Comparison of ENCODE assay signal across 12 cellular contexts in the genomic region with DNA sequence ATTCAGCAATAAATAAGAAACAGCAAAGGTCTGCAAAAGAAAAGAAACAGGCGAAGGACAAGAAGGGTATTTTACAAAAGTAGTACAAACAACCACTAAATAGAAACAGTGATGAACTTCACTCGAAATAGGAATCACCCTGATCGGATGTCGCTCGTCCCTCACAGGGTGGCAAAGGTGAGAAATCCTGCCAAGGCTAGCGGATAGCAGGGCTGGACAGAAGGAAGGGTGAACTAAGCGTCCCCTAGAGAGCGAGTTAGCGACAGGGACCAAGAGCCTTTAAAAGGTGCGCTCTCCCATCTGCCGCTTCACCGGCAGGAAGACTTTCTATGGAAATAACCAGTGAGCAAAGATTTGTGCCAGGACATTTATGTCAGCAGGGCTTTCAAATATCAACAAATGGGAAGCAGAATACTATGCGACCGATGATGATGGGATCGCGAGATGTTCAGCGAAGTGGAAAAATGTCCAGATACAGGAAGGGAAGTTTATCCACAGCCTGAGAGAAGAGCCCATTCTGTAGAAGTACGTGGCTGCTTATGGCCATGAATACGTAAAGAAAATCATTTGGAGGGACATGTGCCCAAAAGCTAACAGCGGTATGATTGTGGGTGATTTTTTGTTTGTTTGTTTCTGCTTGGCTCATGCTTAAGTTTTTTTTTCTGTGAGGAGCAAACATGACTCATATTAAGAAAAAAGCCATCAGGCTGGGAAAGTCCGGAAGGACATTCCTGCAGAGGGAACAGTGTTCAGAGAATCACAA. TPM values are rescaled to one million over a fixed set of nuclear protein-coding genes. Genes with fewer than 3 reads are reported as not detected.
DNase-seq lines count a peak whose midpoint lies in the region; ATAC-seq and TF ChIP-seq lines count a peak whose summit lies in the region.
"Had no signal": no experiment of that assay in that cellular context is flagged by ENCODE, and none has a peak within 500 bp of the region (broad histone marks: within the 10 kb centered on the region; RNA-seq: fewer than 3 reads in every experiment).

No MANE protein-coding gene starts in this region.

- CTCF ChIA-PET in GM10248 (lab: Yijun Ruan, JAX) = interaction anchor here (2.5 kb wide), 1 partner anchor 16 kb away, joined by 15 read pairs; no protein-coding TSS in a partner anchor

- TF ChIP-seq CTCF in BE2C (IDR thresholded peaks at IDR 0.05; ENCODE audit: low read depth, low read length) (no peak), GM10248 (IDR thresholded peaks at IDR 0.05; ENCODE audit: control extremely low read depth, extremely low read depth, low read depth, missing control alignments) (no peak)

- no peaks in the 10 kb centered on the region for H3K27me3 Mint-ChIP-seq in effector memory CD8-positive, alpha-beta T cell

- no peak for ATAC-seq in effector memory CD8-positive, alpha-beta T cell (replicated peaks)
- ATAC-seq: stimulated activated naive CD8-positive, alpha-beta T cell treated with anti-CD3 and anti-CD28 coated beads, Interleukin-15, Interleukin-2, amounts not matched to agents 100 U/mL and 50 U/mL, for 24 hours had no signal

- no peak overlapping the region for H3K4me3 Mint-ChIP-seq in effector memory CD8-positive, alpha-beta T cell

- peak overlapping the region; percentile 15 to 33 for H3K27ac Mint-ChIP-seq in effector memory CD8-positive, alpha-beta T cell

- no peaks in the 10 kb centered on the region for H3K9me3 ChIP-seq in BE2C

- peaks cover 14 to 28% of the 10 kb centered on the region in 2 donors for H3K4me1 Mint-ChIP-seq in effector memory CD8-positive, alpha-beta T cell (ENCODE audit: low read depth in 2 of 2)

- peaks cover 84% of the 10 kb centered on the region for H3K36me3 ChIP-seq in BE2C

- POLR2A ChIA-PET in GM10248 (lab: Yijun Ruan, JAX) = interaction anchor here (0.6 kb wide), 1 partner anchor 207 kb away, joined by 4 read pairs; no protein-coding TSS in a partner anchor

- H3K4me1 ChIP-seq in BE2C = no peaks in the 10 kb centered on the region

- H3K4me3 ChIP-seq in BE2C (ENCODE audit: low read depth, low read length) = no peak overlapping the region

- H3K27me3 ChIP-seq in BE2C = no peaks in the 10 kb centered on the region

- no peaks in the 10 kb centered on the region for H3K9me3 Mint-ChIP-seq in effector memory CD8-positive, alpha-beta T cell

- DNase-seq in AG08396 (ENCODE audit: low spot score) = peak; percentile 67
- DNase-seq in NCI-H460 (ENCODE audit: extremely low read depth, low read depth) = peak; percentile 23
- no peak for DNase-seq in effector memory CD8-positive, alpha-beta T cell
- DNase-seq in non-pigmented ciliary epithelial cell (ENCODE audit: low read depth) = peak; percentile 37
- DNase-seq in BE2C = no peak
- DNase-seq in activated effector memory CD4-positive, alpha-beta T cell treated with anti-CD3 and anti-CD28 coated beads, Interleukin-2, amount 50 U/mL, for 16 hours = no peak
- DNase-seq in GM10248 (ENCODE audit: extremely low spot score) = no peak
- no peak for DNase-seq in globus pallidus (ENCODE audit: low spot score)
- DNase-seq: activated T-cell treated with anti-CD3 and anti-CD28 coated beads, Interleukin-2, amount 50 U/mL, for 1 hour; NCI-H524; small intestine; stimulated activated naive CD8-positive, alpha-beta T cell treated with anti-CD3 and anti-CD28 coated beads, Interleukin-15, Interleukin-2, amounts not matched to agents 100 U/mL and 50 U/mL, for 24 hours had no signal

- peaks cover 39% of the 10 kb centered on the region for H3K36me3 Mint-ChIP-seq in effector memory CD8-positive, alpha-beta T cell (ENCODE audit: insufficient read depth)

RNA-seq across cellular contexts. Expression of a gene that starts 18.9 kb away (rescaled TPM):
- 24.9 and 29.3 TPM in 2 replicates for total RNA-seq in NCI-H460 (2014; rRNA removed; shearing (Covaris generic))
- 30.0 and 31.7 TPM in 2 replicates for polyA plus RNA-seq in NCI-H460 (2014; cell fraction: nucleus; rRNA removed)
- polyA plus RNA-seq in BE2C (2012; ENCODE audit: insufficient read depth, insufficient read length, low read depth) = 58.0 TPM

RNA-seq across cellular contexts. Expression of a gene that starts 43.0 kb away (rescaled TPM):
- 127 and 135 TPM in 2 replicates for total RNA-seq in NCI-H460 (2014; rRNA removed; shearing (Covaris generic))
- polyA plus RNA-seq in NCI-H460 (2014; cell fraction: nucleus; rRNA removed) = 226 and 228 TPM in 2 replicates
- 277 TPM for polyA plus RNA-seq in BE2C (2012; ENCODE audit: insufficient read depth, insufficient read length, low read depth)

Comparison
In these comparisons a context has a peak if more than half of its experiments do, and no peak if none do; other contexts are left out.
1. DNase-seq: peak in AG08396 (single experiment), NCI-H460 (single experiment) and non-pigmented ciliary epithelial cell (single experiment); none in effector memory CD8-positive, alpha-beta T cell (0 of 3), BE2C (single experiment), activated effector memory CD4-positive, alpha-beta T cell treated with anti-CD3 and anti-CD28 coated beads, Interleukin-2, amount 50 U/mL, for 16 hours (single experiment), GM10248 (single experiment) and globus pallidus (single experiment).